Comparison of ENCODE assay signal across 1 cellular context in genomic region chr7:131536361-131536849, GRCh38.
TF ChIP-seq lines count a peak whose summit lies in the region.

No MANE protein-coding gene starts in this region.

TF ChIP-seq in H1, 55 proteins besides CTCF, POLR2A, EP300 and RAD21:
- TF ChIP-seq BRCA1 (IDR thresholded peaks at IDR 0.05; ENCODE audit: low read depth, low read length): no peak
- TF ChIP-seq RXRA (IDR thresholded peaks at IDR 0.05; ENCODE audit: insufficient read depth, low read depth, low read length): no peak
- no peak for TF ChIP-seq CHD2 (IDR thresholded peaks at IDR 0.05; ENCODE audit: low read length)
- no peak for TF ChIP-seq GTF2F1 (IDR thresholded peaks at IDR 0.05; ENCODE audit: borderline replicate concordance, low read depth, low read length)
- no peak for TF ChIP-seq SAP30 (IDR thresholded peaks at IDR 0.05; ENCODE audit: insufficient read depth, insufficient replicate concordance, low read length)
- TF ChIP-seq POLR2AphosphoS5 (IDR thresholded peaks at IDR 0.05; ENCODE audit: low read depth, low read length): no peak
- TF ChIP-seq, protein P1, sequence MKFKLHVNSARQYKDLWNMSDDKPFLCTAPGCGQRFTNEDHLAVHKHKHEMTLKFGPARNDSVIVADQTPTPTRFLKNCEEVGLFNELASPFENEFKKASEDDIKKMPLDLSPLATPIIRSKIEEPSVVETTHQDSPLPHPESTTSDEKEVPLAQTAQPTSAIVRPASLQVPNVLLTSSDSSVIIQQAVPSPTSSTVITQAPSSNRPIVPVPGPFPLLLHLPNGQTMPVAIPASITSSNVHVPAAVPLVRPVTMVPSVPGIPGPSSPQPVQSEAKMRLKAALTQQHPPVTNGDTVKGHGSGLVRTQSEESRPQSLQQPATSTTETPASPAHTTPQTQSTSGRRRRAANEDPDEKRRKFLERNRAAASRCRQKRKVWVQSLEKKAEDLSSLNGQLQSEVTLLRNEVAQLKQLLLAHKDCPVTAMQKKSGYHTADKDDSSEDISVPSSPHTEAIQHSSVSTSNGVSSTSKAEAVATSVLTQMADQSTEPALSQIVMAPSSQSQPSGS (IDR thresholded peaks at IDR 0.05; ENCODE audit: low read length): no peak
- no peak for TF ChIP-seq KDM1A (IDR thresholded peaks at IDR 0.05; ENCODE audit: borderline replicate concordance, low read length)
- TF ChIP-seq CREB1 (IDR thresholded peaks at IDR 0.05): no peak
- TF ChIP-seq TAF1 (IDR thresholded peaks at IDR 0.05; ENCODE audit: low read depth, low read length): no peak
- no peak for TF ChIP-seq SRF (IDR thresholded peaks at IDR 0.05; ENCODE audit: low read depth, low read length)
TF ChIP-seq in H1: peak in this region for 0.
